Comparison of ENCODE assay signal across 8 cellular contexts in the genomic region with DNA sequence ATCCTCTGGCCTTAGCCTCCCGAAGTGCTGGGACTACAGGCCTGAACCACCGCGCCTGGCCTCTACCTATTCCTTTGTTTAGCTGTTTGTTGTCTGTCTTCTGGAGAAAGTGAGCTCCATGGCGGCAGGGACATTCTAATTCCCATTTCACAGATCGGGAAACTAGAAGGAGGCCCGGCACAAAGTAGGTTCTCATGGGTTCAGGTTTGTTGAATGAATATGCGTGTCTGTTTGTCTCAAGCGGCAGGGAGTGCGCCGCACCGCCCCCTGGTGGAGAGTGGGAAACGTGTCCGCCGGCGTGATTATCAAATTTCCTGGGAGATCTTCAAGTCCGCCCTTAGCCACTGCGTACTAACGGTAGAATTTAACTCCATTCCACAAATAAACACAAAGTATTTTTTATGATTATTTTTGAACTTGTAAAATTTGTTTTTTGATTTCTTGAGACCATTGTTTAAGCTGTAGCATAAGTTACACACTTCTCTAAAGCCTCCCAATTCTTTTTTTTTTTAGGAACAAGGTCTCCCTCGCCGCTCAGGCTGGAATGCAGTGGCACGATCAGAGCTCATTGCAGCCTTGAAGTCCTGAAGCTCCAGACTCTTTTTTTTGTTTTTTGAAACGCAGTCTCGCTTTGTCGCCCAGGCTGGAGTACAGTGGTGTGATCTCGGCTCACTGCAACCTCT. TPM values are rescaled to one million over a fixed set of nuclear protein-coding genes. Genes with fewer than 3 reads are reported as not detected.
DNase-seq lines count a peak whose midpoint lies in the region; ATAC-seq and TF ChIP-seq lines count a peak whose summit lies in the region.

No MANE protein-coding gene starts in this region.

- peak overlapping the region; percentile 35 for H3K27ac Mint-ChIP-seq in activated CD4-positive, alpha-beta memory T cell treated with anti-CD3 and anti-CD28 coated beads for 36 hours

- H3K4me1 ChIP-seq in mesendoderm (ENCODE audit: control insufficient read depth, low read depth, low read length) = peaks cover 2% of the 10 kb centered on the region

- H3K23ac ChIP-seq in mesendoderm (ENCODE audit: low read length) = no peak overlapping the region

- no peaks in the 10 kb centered on the region for H3K27me3 Mint-ChIP-seq in activated CD4-positive, alpha-beta memory T cell treated with anti-CD3 and anti-CD28 coated beads for 36 hours

- no peak overlapping the region for H4K5ac ChIP-seq in mesendoderm (ENCODE audit: low read length)

- H4K8ac ChIP-seq in mesendoderm (ENCODE audit: low read depth, low read length) = no peak overlapping the region

- H3K79me2 ChIP-seq in mesendoderm (ENCODE audit: control insufficient read depth, insufficient read depth, low read length) = no peaks in the 10 kb centered on the region

- H3K4ac ChIP-seq in mesendoderm (ENCODE audit: low read depth, low read length) = no peak overlapping the region

- peaks cover 17% of the 10 kb centered on the region for H3K4me1 Mint-ChIP-seq in activated CD4-positive, alpha-beta memory T cell treated with anti-CD3 and anti-CD28 coated beads for 36 hours (ENCODE audit: low read depth)

- H3K4me3 ChIP-seq in dorsolateral prefrontal cortex (peak overlapping the region in 5 of 59 donors; percentile 4 to 27 (median 15)), mesendoderm (ENCODE audit: low read length) (no peak overlapping the region)

- H2BK5ac ChIP-seq in mesendoderm (ENCODE audit: low read length) = no peak overlapping the region

- TF ChIP-seq CTCF in dorsolateral prefrontal cortex (IDR thresholded peaks at IDR 0.05 in 54 of 56, conservative IDR thresholded peaks at IDR 0.05 in 2 of 56; ENCODE audit: low read depth in 1 of 56, partially characterized antibody in 56 of 56) = peak; percentile 81 to 96 (median 89)

- H2BK120ac ChIP-seq in mesendoderm (ENCODE audit: low read depth, low read length) = no peak overlapping the region

- no peaks in the 10 kb centered on the region for H3K27me3 ChIP-seq in dorsolateral prefrontal cortex
- no peaks in the 10 kb centered on the region for H3K27me3 ChIP-seq in mesendoderm (ENCODE audit: insufficient read depth, low read length, poor library complexity)

- H3K4me2 ChIP-seq in mesendoderm (ENCODE audit: low read length) = no peak overlapping the region

- H3K56ac ChIP-seq in mesendoderm (ENCODE audit: low read length) = no peak overlapping the region

- H3K27ac ChIP-seq in dorsolateral prefrontal cortex (no peak overlapping the region), mesendoderm (ENCODE audit: low read depth, low read length) (no peak overlapping the region)

- intact Hi-C loops in activated CD4-positive, alpha-beta memory T cell treated with anti-CD3 and anti-CD28 coated beads for 36 hours (cut with micrococcal nuclease) = no loop called here
- intact Hi-C loops in dorsolateral prefrontal cortex (cut with DNase I) = loop anchor here in 1 of 2 donors (2.0 kb wide), 1 partner anchor 99 kb away; no protein-coding TSS in a partner anchor

- H2AK5ac ChIP-seq in mesendoderm (ENCODE audit: low read length) = no peak overlapping the region

- H2BK15ac ChIP-seq in mesendoderm (replicated peaks; ENCODE audit: low read depth) = no peak overlapping the region

- H3K79me1 ChIP-seq in mesendoderm (ENCODE audit: low read length) = no peaks in the 10 kb centered on the region

- H3K9me3 Mint-ChIP-seq in activated CD4-positive, alpha-beta memory T cell treated with anti-CD3 and anti-CD28 coated beads for 36 hours = no peaks in the 10 kb centered on the region

- CTCF ChIA-PET in activated CD4-positive, alpha-beta memory T cell treated with anti-CD3 and anti-CD28 coated beads for 36 hours (lab: Charles Lee) = interaction anchor here (0.6 to 6.8 kb wide), 25 partner anchors 8 to 482 kb away, joined by 3 to 333 read pairs (median 5); partner anchors contain the start of genes CCDC9, SAE1 and ZC3H4

- WGBS in mesendoderm (ENCODE audit: extremely low coverage, insufficient coverage, low lambda C conversion rate) = no CpG with 5 or more reads among the region's 25 CpGs

- H3K18ac ChIP-seq in mesendoderm (ENCODE audit: low read length) = no peak overlapping the region

- no peak overlapping the region for H3K4me3 Mint-ChIP-seq in activated CD4-positive, alpha-beta memory T cell treated with anti-CD3 and anti-CD28 coated beads for 36 hours

- no peak for ATAC-seq in GM21619 (IDR thresholded peaks at IDR 0.05; ENCODE audit: unreplicated experiment)

- H3K36me3 ChIP-seq in mesendoderm (ENCODE audit: control insufficient read depth, insufficient read depth, low read length) = no peaks in the 10 kb centered on the region

- DNase-seq in NCI-H524 (lab: John Stamatoyannopoulos, UW) (peak; percentile 16 to 71), NCI-H524 treated with DMSO at 0.1 percent for 48 hours (lab: John Stamatoyannopoulos, UW) (no peak), NCI-H446 treated with DMSO at 0.1 percent for 48 hours (lab: John Stamatoyannopoulos, UW) (peak; percentile 21), dorsolateral prefrontal cortex (peak in 9 of 10 donors; percentile 67 to 88 (median 80)), mesendoderm (peak; percentile 83)
- DNase-seq in activated CD4-positive, alpha-beta memory T cell treated with anti-CD3 and anti-CD28 coated beads for 36 hours = peak; percentile 88
- peak; percentile 47 to 69 for DNase-seq in stimulated activated CD8-positive, alpha-beta memory T cell treated with anti-CD3 and anti-CD28 coated beads, Interleukin-7, amount 100 ng/mL, for 1 hour (ENCODE audit: low read depth in 2 of 2)

- POLR2A ChIA-PET in activated CD4-positive, alpha-beta memory T cell treated with anti-CD3 and anti-CD28 coated beads for 36 hours (lab: Charles Lee) = interaction anchor here (1.0 to 1.4 kb wide), 2 partner anchors 15 to 21 kb away, joined by 3 read pairs; no protein-coding TSS in a partner anchor

- no peaks in the 10 kb centered on the region for H3K36me3 Mint-ChIP-seq in activated CD4-positive, alpha-beta memory T cell treated with anti-CD3 and anti-CD28 coated beads for 36 hours

- no peak overlapping the region for H3K9ac ChIP-seq in mesendoderm (ENCODE audit: low read length)

RNA-seq across cellular contexts. Expression of gene CCDC9, which starts 8.9 kb away (rescaled TPM):
- 10 to 100 TPM; 32.7 to 39.1 TPM for total RNA-seq in activated CD4-positive, alpha-beta memory T cell treated with anti-CD3 and anti-CD28 coated beads for 36 hours
- 10 to 100 TPM; 13.8 to 39.6 (median 24.0) TPM for total RNA-seq in dorsolateral prefrontal cortex
- 15.0 TPM for polyA plus RNA-seq in mesendoderm (2013, experiment 1 of 2)
- 14.2 TPM for polyA plus RNA-seq in mesendoderm (2013, experiment 2 of 2)

RNA-seq across cellular contexts. Expression of gene BBC3, which starts 16.4 kb away (rescaled TPM):
- 10 to 100 TPM; 13.8 to 14.6 TPM for total RNA-seq in activated CD4-positive, alpha-beta memory T cell treated with anti-CD3 and anti-CD28 coated beads for 36 hours
- 10 to 100 TPM in 50 of 120 experiments, 1 to 10 TPM in 70; 4.8 to 17.2 (median 9.6) TPM for total RNA-seq in dorsolateral prefrontal cortex
- polyA plus RNA-seq in mesendoderm (2013, experiment 1 of 2) = 5.3 TPM
- 4.7 TPM for polyA plus RNA-seq in mesendoderm (2013, experiment 2 of 2)

RNA-seq across cellular contexts. Expression of gene INAFM1, which starts 27.2 kb away (rescaled TPM):
- total RNA-seq in activated CD4-positive, alpha-beta memory T cell treated with anti-CD3 and anti-CD28 coated beads for 36 hours = 10 to 100 TPM; 12.4 to 13.7 TPM
- 10 to 100 TPM; 13.1 to 31.8 (median 18.3) TPM for total RNA-seq in dorsolateral prefrontal cortex
- polyA plus RNA-seq in mesendoderm (2013, experiment 1 of 2) = 2.9 TPM
- polyA plus RNA-seq in mesendoderm (2013, experiment 2 of 2) = 2.8 TPM
